Comparison of ENCODE assay signal across 16 cellular contexts in genomic region chr9:36337865-36338264, GRCh38.
DNase-seq lines count a peak whose midpoint lies in the region; ATAC-seq, FAIRE-seq and TF ChIP-seq lines count a peak whose summit lies in the region.
"Had no signal": no experiment of that assay in that cellular context is flagged by ENCODE, and none has a peak within 500 bp of the region (broad histone marks: within the 10 kb centered on the region; RNA-seq: fewer than 3 reads in every experiment).

No MANE protein-coding gene starts in this region.

- H3K18ac ChIP-seq in IMR-90 (ENCODE audit: low read depth, low read length) = no peak overlapping the region

- no peak overlapping the region for H3K4ac ChIP-seq in IMR-90 (ENCODE audit: low read depth, low read length)

- H2BK20ac ChIP-seq in IMR-90 (ENCODE audit: low read depth, low read length) = no peak overlapping the region

- dilution Hi-C loops in IMR-90 (cut with HindIII; ENCODE audit: low sequenced_read_pairs, unreplicated experiment) (no loop called here), endothelial cell of umbilical vein (cut with MboI; ENCODE audit: extremely low pct_ligation_motif_present, low sequenced_read_pairs) (no loop called here)

- H3K36me3 ChIP-seq in IMR-90 (ENCODE audit: control insufficient read depth, insufficient read depth, low read length) = peaks cover 26% of the 10 kb centered on the region
- peaks cover 21% of the 10 kb centered on the region in 2 experiments for H3K36me3 ChIP-seq in endothelial cell of umbilical vein (ENCODE audit: control insufficient read depth in 2 of 2, extremely low read depth in 1 of 2, insufficient read depth in 2 of 2, low read length in 2 of 2)
- H3K36me3 ChIP-seq in left lung = peaks cover 0 to 80% of the 10 kb centered on the region in 2 donors
- peaks cover 16 to 19% of the 10 kb centered on the region in 2 donors for H3K36me3 ChIP-seq in small intestine (ENCODE audit: control insufficient read depth in 2 of 2, insufficient read depth in 2 of 2, low read length in 2 of 2)

- POLR2A ChIA-PET in IMR-90 (lab: Charles Lee; ENCODE audit: unreplicated experiment) (no interaction called here), endothelial cell of umbilical vein (lab: Charles Lee) (no interaction called here)

- BruUV-seq in IMR-90 (replicated peaks; lab: Mats Ljungman, UMichigan) (no TSS peak), endothelial cell of umbilical vein (replicated peaks; lab: Mats Ljungman, UMichigan) (no TSS peak)

- intact Hi-C loops in IMR-90 (cut with micrococcal nuclease) (no loop called here), endothelial cell of umbilical vein (cut with micrococcal nuclease) (no loop called here), left lung (cut with DNase I) (no loop called here)

- H3K27ac ChIP-seq in IMR-90 (ENCODE audit: insufficient read depth, low read length) (no peak overlapping the region), endothelial cell of umbilical vein (ENCODE audit: insufficient read depth, low read depth, low read length) (no peak overlapping the region), left lung (peak overlapping the region in 1 of 2 donors; percentile 4), small intestine (ENCODE audit: low read depth in 1 of 2, low read length in 1 of 2) (no peak overlapping the region)
- H3K27ac ChIP-seq: brain microvascular endothelial cell had no signal

- no peak overlapping the region for H2AK5ac ChIP-seq in IMR-90 (ENCODE audit: low read depth, low read length)

- H2AK9ac ChIP-seq in IMR-90 (replicated peaks; ENCODE audit: low read depth, low read length, poor library complexity) = no peak overlapping the region

- H3K79me1 ChIP-seq in IMR-90 (ENCODE audit: low read depth in 1 of 2, low read length in 2 of 2) = peaks cover 4 to 8% of the 10 kb centered on the region in 2 experiments; a peak in 2 of 4 replicates

- no peak overlapping the region for H3K14ac ChIP-seq in IMR-90 (replicated peaks; ENCODE audit: low read depth, low read length)

- H3K27me3 ChIP-seq in IMR-90 (ENCODE audit: control insufficient read depth, insufficient read depth, low read length) (no peaks in the 10 kb centered on the region), endothelial cell of umbilical vein (ENCODE audit: control insufficient read depth in 2 of 2, insufficient read depth in 2 of 2, low read length in 2 of 2) (no peaks in the 10 kb centered on the region), left lung (no peaks in the 10 kb centered on the region), small intestine (ENCODE audit: control insufficient read depth in 2 of 2, insufficient read depth in 2 of 2, low read length in 2 of 2) (no peaks in the 10 kb centered on the region)
- H3K27me3 ChIP-seq: brain microvascular endothelial cell had no signal

- H2BK5ac ChIP-seq in IMR-90 (ENCODE audit: low read depth, low read length, poor library complexity, severe bottlenecking) = no peak overlapping the region

- CTCF ChIA-PET in IMR-90 (lab: Yijun Ruan, JAX) = interaction anchor here (2.0 kb wide), 1 partner anchor 9 kb away, joined by 11 read pairs; no protein-coding TSS in a partner anchor
- CTCF ChIA-PET in endothelial cell of umbilical vein (lab: Charles Lee) = interaction anchor here (3.8 kb wide), 1 partner anchor 9 kb away, joined by 23 read pairs; no protein-coding TSS in a partner anchor

- H3K56ac ChIP-seq in IMR-90 (ENCODE audit: extremely low read depth, insufficient read depth, low read length) = no peak overlapping the region

- DNase-seq in NCI-H2029 (lab: John Stamatoyannopoulos, UW) = peak; percentile 35
- no peak for DNase-seq in NCI-H2029 treated with DMSO at 0.1 percent for 48 hours (lab: John Stamatoyannopoulos, UW)
- no peak for DNase-seq in IMR-90
- peak; percentile 40 for DNase-seq in endothelial cell of umbilical vein (ENCODE audit: low read depth, low spot score)
- DNase-seq in left lung = no peak
- no peak for DNase-seq in small intestine
- no peak for DNase-seq in urothelium cell line (ENCODE audit: low spot score)
- DNase-seq: brain microvascular endothelial cell; CD4-positive, alpha-beta memory T cell; glutamatergic neuron; kidney glomerular epithelial cell; NCI-H1930 had no signal

- H3K9me3 ChIP-seq in IMR-90 (ENCODE audit: control insufficient read depth, insufficient read depth, low read length) (no peaks in the 10 kb centered on the region), endothelial cell of umbilical vein (replicated peaks; ENCODE audit: control insufficient read depth, insufficient read depth, low read length) (no peaks in the 10 kb centered on the region), left lung (no peaks in the 10 kb centered on the region), small intestine (ENCODE audit: control insufficient read depth, low read depth) (no peaks in the 10 kb centered on the region)

- H3K79me2 ChIP-seq in endothelial cell of umbilical vein (ENCODE audit: control insufficient read depth, insufficient read depth, low read length) = no peaks in the 10 kb centered on the region

- H3K4me2 ChIP-seq in IMR-90 (ENCODE audit: low read depth, low read length) = no peak overlapping the region
- H3K4me2 ChIP-seq in endothelial cell of umbilical vein (ENCODE audit: insufficient read depth, low read length) = no peak overlapping the region

- in situ Hi-C loops in IMR-90 (cut with MboI; ENCODE audit: low sequenced_read_pairs) = no loop called here

- no peak overlapping the region for H4K8ac ChIP-seq in IMR-90 (ENCODE audit: low read depth in 2 of 2, low read length in 2 of 2)

- no peak overlapping the region for H3K23ac ChIP-seq in IMR-90 (ENCODE audit: low read depth, low read length)

- H3K4me3 ChIP-seq in IMR-90 (ENCODE audit: insufficient read depth, low read depth, low read length) = no peak overlapping the region
- no peak overlapping the region for H3K4me3 ChIP-seq in endothelial cell of umbilical vein (replicated peaks in 1 of 3; ENCODE audit: insufficient read depth in 1 of 3, low read depth in 1 of 3, low read length in 3 of 3)
- H3K4me3 ChIP-seq in left lung = no peak overlapping the region
- no peak overlapping the region for H3K4me3 ChIP-seq in small intestine (ENCODE audit: low read depth in 1 of 2, low read length in 2 of 2)
- H3K4me3 ChIP-seq: GM12878 had no signal

- TF ChIP-seq RAD21 in IMR-90 (IDR thresholded peaks at IDR 0.05; ENCODE audit: low read length) = no peak

- WGBS in IMR-90 (ENCODE audit: extremely low coverage in 2 of 2, insufficient read length in 1 of 2), 2 experiments = no CpG with 5 or more reads among the region's 1 CpG
- WGBS in small intestine, 3 donors = 95 to 98% (median 97%) methylated on average over 1 of the region's 1 CpG

- no peak overlapping the region for H2BK15ac ChIP-seq in IMR-90 (ENCODE audit: low read depth, low read length)

- H3K9ac ChIP-seq in IMR-90 (ENCODE audit: low read depth, low read length) (no peak overlapping the region), endothelial cell of umbilical vein (replicated peaks; ENCODE audit: extremely low read depth, insufficient read depth, low read length) (no peak overlapping the region)

- H4K20me1 ChIP-seq in IMR-90 (ENCODE audit: insufficient read depth, low read length) (no peaks in the 10 kb centered on the region), endothelial cell of umbilical vein (replicated peaks; ENCODE audit: control insufficient read depth, extremely low read depth, insufficient read depth, low read length) (no peaks in the 10 kb centered on the region)

- TF ChIP-seq POLR2A in IMR-90 (IDR thresholded peaks at IDR 0.05; ENCODE audit: low read depth, low read length) (no peak), endothelial cell of umbilical vein (IDR thresholded peaks at IDR 0.05; ENCODE audit: low read depth, low read length) (no peak)

- FAIRE-seq in endothelial cell of umbilical vein (lab: Jason Lieb, UNC) (no peak), small intestine (lab: Jason Lieb, UNC) (no peak), urothelium cell line (lab: Jason Lieb, UNC) (no peak)
- FAIRE-seq: A204.1, GM12878 had no signal

- H3K4me1 ChIP-seq in IMR-90 (ENCODE audit: control insufficient read depth, insufficient read depth, low read length) (no peaks in the 10 kb centered on the region), endothelial cell of umbilical vein (ENCODE audit: control insufficient read depth, extremely low read depth, insufficient read depth, low read length) (no peaks in the 10 kb centered on the region), left lung (no peaks in the 10 kb centered on the region), small intestine (ENCODE audit: control insufficient read depth in 2 of 2, insufficient read depth in 1 of 2, low read depth in 1 of 2, low read length in 1 of 2) (no peaks in the 10 kb centered on the region)

- TF ChIP-seq CTCF in IMR-90 (conservative IDR thresholded peaks at IDR 0.05; ENCODE audit: low read depth, low read length) (no peak), endothelial cell of umbilical vein (IDR thresholded peaks at IDR 0.05; ENCODE audit: extremely low read depth in 1 of 2, insufficient read depth in 1 of 2, low read depth in 1 of 2, low read length in 2 of 2) (no peak), left lung (IDR thresholded peaks at IDR 0.05) (no peak)

- H4K5ac ChIP-seq in IMR-90 (ENCODE audit: low read depth, low read length) = no peak overlapping the region

- H2BK120ac ChIP-seq in IMR-90 (ENCODE audit: low read depth, low read length) = no peak overlapping the region

- no peak overlapping the region for H4K91ac ChIP-seq in IMR-90 (ENCODE audit: insufficient read depth, low read depth, low read length)

- H2AFZ ChIP-seq in IMR-90 (replicated peaks; ENCODE audit: low read length, poor library complexity) (no peak overlapping the region), endothelial cell of umbilical vein (ENCODE audit: low read depth, low read length) (no peak overlapping the region)

- ATAC-seq in IMR-90 (ENCODE audit: low read depth) (peak; percentile 44; the same call in 1 of the 2 replicates), left lung (peak; percentile 90), HG03342 (IDR thresholded peaks at IDR 0.05; ENCODE audit: unreplicated experiment) (no peak)
- ATAC-seq: GM12878; stimulated activated memory B cell treated with anti-CD40 and anti-IgM and Interleukin-4, amounts not matched to agents 10 μg/mL and 1 μg/mL and 100 μg/mL, for 72 hours had no signal

- H3K9me1 ChIP-seq in IMR-90 (ENCODE audit: insufficient read depth, low read length) (peaks cover 7% of the 10 kb centered on the region; the same call in 1 of the 2 replicates), endothelial cell of umbilical vein (replicated peaks; ENCODE audit: control insufficient read depth, extremely low read depth, insufficient read depth, low read length) (no peaks in the 10 kb centered on the region)

TF ChIP-seq in endothelial cell of umbilical vein, 7 proteins besides CTCF, POLR2A, EP300 and RAD21 (continues in another document):
- TF ChIP-seq FOS (IDR thresholded peaks at IDR 0.05; ENCODE audit: borderline replicate concordance, insufficient read depth, low read length) (no peak), MAX (IDR thresholded peaks at IDR 0.05; ENCODE audit: insufficient read depth, insufficient read length) (no peak), POLR2AphosphoS5 (IDR thresholded peaks at IDR 0.05; ENCODE audit: insufficient read depth, low read depth, low read length) (no peak), MYC (IDR thresholded peaks at IDR 0.05; ENCODE audit: low read depth, low read length) (no peak)

Comparison
In these comparisons a context has a peak if more than half of its experiments do, and no peak if none do; other contexts are left out.
1. DNase-seq: peak in NCI-H2029 (single experiment) and endothelial cell of umbilical vein (single experiment); none in NCI-H2029 treated with DMSO at 0.1 percent for 48 hours (single experiment), IMR-90 (single experiment), left lung (0 of 2), small intestine (single experiment) and urothelium cell line (single experiment).